ENCODE assay signal across 1 cellular context in the genomic region with DNA sequence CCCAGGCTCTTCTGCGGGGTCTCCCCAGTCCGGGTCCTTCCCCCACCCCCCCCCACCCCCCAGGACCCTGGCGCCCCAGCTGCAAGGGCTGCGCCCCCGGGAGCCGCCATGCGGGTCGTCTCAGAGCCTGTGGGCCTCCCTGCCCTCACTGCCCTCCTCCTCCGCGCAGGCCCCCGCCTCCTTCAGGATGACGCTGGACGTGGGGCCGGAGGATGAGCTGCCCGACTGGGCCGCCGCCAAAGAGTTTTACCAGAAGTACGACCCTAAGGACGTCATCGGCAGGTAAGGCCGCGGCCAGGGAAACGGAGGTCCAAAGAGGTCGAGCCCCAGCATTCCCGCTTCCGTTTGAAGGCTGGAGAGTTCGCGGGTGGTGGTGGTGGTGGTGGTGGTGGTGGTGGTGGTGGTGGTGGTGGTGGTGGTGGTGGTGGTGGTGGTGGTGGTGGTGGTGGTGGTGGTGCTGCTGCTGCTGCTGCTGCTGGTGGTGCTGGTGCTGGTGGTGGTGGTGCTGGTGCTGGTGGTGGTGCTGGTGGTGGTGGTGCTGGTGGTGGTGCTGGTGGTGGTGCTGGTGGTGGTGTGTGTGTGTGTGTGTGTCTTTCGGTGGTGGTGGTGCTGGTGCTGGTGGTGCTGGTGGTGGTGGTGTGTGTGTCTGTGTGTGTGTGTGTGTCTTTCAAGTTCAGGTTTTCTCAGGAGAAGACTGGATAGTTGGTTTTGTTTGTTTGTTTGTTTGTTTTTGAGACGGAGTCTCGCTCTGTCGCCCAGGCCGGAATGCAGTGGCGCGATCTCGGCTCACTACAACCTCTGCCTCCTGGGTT.
TF ChIP-seq lines count a peak whose summit lies in the region.

No MANE protein-coding gene starts in this region.

TF ChIP-seq in SK-N-SH, 30 proteins besides CTCF, POLR2A, EP300 and RAD21 (continued from another document):
- TF ChIP-seq, protein P1, sequence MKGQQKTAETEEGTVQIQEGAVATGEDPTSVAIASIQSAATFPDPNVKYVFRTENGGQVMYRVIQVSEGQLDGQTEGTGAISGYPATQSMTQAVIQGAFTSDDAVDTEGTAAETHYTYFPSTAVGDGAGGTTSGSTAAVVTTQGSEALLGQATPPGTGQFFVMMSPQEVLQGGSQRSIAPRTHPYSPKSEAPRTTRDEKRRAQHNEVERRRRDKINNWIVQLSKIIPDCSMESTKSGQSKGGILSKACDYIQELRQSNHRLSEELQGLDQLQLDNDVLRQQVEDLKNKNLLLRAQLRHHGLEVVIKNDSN (IDR thresholded peaks at IDR 0.05; ENCODE audit: borderline replicate concordance, low read depth): no peak
- TF ChIP-seq EZH2phosphoT487 (IDR thresholded peaks at IDR 0.05; ENCODE audit: borderline replicate concordance, low read depth) (no peak), FOXJ3 (CRISPR knock-in tag; IDR thresholded peaks at IDR 0.05) (no peak), RCOR1 (IDR thresholded peaks at IDR 0.05; ENCODE audit: low read length) (no peak)
